Comparison of ENCODE assay signal across 9 cellular contexts in the genomic region with DNA sequence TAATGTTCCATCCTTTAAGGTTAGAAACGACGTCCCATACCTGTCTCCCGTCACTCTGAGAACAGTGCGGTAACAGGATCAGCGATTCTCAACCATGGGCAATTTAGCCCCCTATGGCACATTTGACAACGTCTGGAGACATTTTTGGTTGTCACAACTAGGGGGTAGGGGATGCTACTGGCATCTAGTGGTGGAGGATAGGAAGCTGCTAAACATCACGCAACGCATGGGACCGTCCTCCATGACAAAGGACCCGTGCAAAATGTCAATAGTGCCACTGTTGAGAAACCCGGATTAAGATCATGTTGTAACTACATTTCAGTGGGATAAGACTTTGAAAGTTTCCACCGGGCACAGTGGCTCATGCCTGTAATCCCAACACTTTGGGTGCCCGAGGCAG. TPM values are rescaled to one million over a fixed set of nuclear protein-coding genes. Genes with fewer than 3 reads are reported as not detected.
DNase-seq lines count a peak whose midpoint lies in the region; ATAC-seq and TF ChIP-seq lines count a peak whose summit lies in the region.
"Had no signal": no experiment of that assay in that cellular context is flagged by ENCODE, and none has a peak within 500 bp of the region (broad histone marks: within the 10 kb centered on the region; RNA-seq: fewer than 3 reads in every experiment).

No MANE protein-coding gene starts in this region.

- H4K20me1 ChIP-seq in DND-41 (ENCODE audit: insufficient read depth, low read length) = no peaks in the 10 kb centered on the region

- peaks cover 18% of the 10 kb centered on the region for H3K79me2 ChIP-seq in DND-41 (ENCODE audit: insufficient read depth, low read length)

- DNase-seq in DND-41 = peak; percentile 29
- DNase-seq in LNCaP clone FGC (ENCODE audit: low read depth) = no peak
- DNase-seq in activated naive CD4-positive, alpha-beta T cell treated with anti-CD3 and anti-CD28 coated beads, Interleukin-2, amount 50 U/mL, for 16 hours = peak; percentile 18
- peak; percentile 20 for DNase-seq in medulla oblongata (ENCODE audit: extremely low spot score)
- DNase-seq in NCI-H1092 (lab: John Stamatoyannopoulos, UW) = no peak
- DNase-seq in H4 (ENCODE audit: low spot score) = no peak
- DNase-seq in NCI-H187 (lab: John Stamatoyannopoulos, UW) = no peak

- no peak overlapping the region for H3K27ac ChIP-seq in DND-41 (ENCODE audit: low read length)
- H3K27ac ChIP-seq: esophagus muscularis mucosa had no signal

- no peak overlapping the region for H3K9ac ChIP-seq in DND-41 (ENCODE audit: low read depth, low read length)

- H3K36me3 ChIP-seq in DND-41 (ENCODE audit: insufficient read depth, low read length) = 0 out of 2 replicates have a peak, but pooled peaks cover 2% of the 10 kb centered on the region

- no peak overlapping the region for H3K4me2 ChIP-seq in DND-41 (ENCODE audit: insufficient read depth, low read length)

- H3K27me3 ChIP-seq in DND-41 (ENCODE audit: insufficient read depth, low read length, poor library complexity) = peaks cover 4% of the 10 kb centered on the region
- H3K27me3 ChIP-seq: esophagus muscularis mucosa had no signal

- no peak overlapping the region for H2AFZ ChIP-seq in DND-41 (ENCODE audit: low read depth, low read length)

- H3K4me3 ChIP-seq in DND-41 (ENCODE audit: low read depth in 1 of 2, low read length in 2 of 2) = no peak overlapping the region
- no peak overlapping the region for H3K4me3 ChIP-seq in LNCaP clone FGC (ENCODE audit: low read depth, low read length)
- H3K4me3 ChIP-seq: esophagus muscularis mucosa had no signal

- TF ChIP-seq CTCF in DND-41 (IDR thresholded peaks at IDR 0.05; ENCODE audit: borderline replicate concordance, extremely low read depth, low read length, poor library complexity, severe bottlenecking) = peak; percentile 59
- TF ChIP-seq CTCF in LNCaP clone FGC (IDR thresholded peaks at IDR 0.05; ENCODE audit: control insufficient read depth, extremely low read depth, insufficient read depth) = peak; percentile 22; the same call in 1 of the 2 replicates

- H3K9me3 ChIP-seq in DND-41 (ENCODE audit: insufficient read depth, low read length, severe bottlenecking) = no peaks in the 10 kb centered on the region
- H3K9me3 ChIP-seq: esophagus muscularis mucosa had no signal

- ATAC-seq in DND-41 (ENCODE audit: insufficient read depth, low read depth) (peak; percentile 27; the same call in 1 of the 3 replicates), GM21723 (IDR thresholded peaks at IDR 0.05; ENCODE audit: unreplicated experiment) (no peak)

- peaks cover 12% of the 10 kb centered on the region for H3K4me1 ChIP-seq in DND-41 (ENCODE audit: insufficient read depth, low read length)

RNA-seq across cellular contexts. Expression of gene PAXIP1, which starts 5.0 kb away (rescaled TPM):
- 11.5 and 13.4 TPM in 2 replicates for total RNA-seq in H4 (2014; rRNA removed; shearing (Covaris generic))

Comparison
In these comparisons a context has a peak if more than half of its experiments do, and no peak if none do; other contexts are left out.
1. DNase-seq: peak in DND-41 (single experiment), activated naive CD4-positive, alpha-beta T cell treated with anti-CD3 and anti-CD28 coated beads, Interleukin-2, amount 50 U/mL, for 16 hours (single experiment) and medulla oblongata (single experiment); none in LNCaP clone FGC (single experiment), NCI-H1092 (single experiment), H4 (single experiment) and NCI-H187 (0 of 2).